Comparison of ENCODE assay signal across 8 cellular contexts in the genomic region with DNA sequence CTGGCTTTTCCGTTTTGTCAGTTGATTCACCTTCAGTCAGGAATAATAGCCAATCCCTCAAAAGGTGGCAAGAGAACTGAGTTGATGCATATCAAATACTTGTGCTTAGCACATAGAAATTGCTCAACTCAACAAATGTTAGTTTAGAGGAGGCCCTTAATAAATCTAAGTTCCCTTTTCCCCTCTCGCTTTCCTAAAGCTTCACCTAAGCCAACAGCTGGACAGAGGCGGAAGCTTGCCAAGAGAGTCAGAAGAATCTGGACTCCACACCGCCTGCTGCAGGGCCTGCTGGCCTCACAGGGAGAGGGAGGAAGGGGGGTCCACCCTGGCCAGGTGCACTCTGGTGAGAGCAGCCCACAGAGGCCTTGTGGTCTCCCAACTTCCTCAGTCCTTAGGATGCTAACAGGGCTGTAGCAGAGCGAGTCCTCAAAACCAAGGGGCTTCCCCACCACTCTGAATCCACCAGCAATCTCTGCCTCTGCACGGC.
DNase-seq lines count a peak whose midpoint lies in the region; ATAC-seq and TF ChIP-seq lines count a peak whose summit lies in the region.

No MANE protein-coding gene starts in this region.

- H3K27me3 ChIP-seq in DND-41 (ENCODE audit: insufficient read depth, low read length, poor library complexity) (no peaks in the 10 kb centered on the region), prostate gland (replicated peaks; ENCODE audit: insufficient read depth) (no peaks in the 10 kb centered on the region)

- H3K79me2 ChIP-seq in DND-41 (ENCODE audit: insufficient read depth, low read length): peaks cover 99% of the 10 kb centered on the region

- no peaks in the 10 kb centered on the region for H3K9me3 ChIP-seq in DND-41 (ENCODE audit: insufficient read depth, low read length, severe bottlenecking)
- H3K9me3 ChIP-seq in prostate gland: no peaks in the 10 kb centered on the region

- H3K27ac ChIP-seq in DND-41 (ENCODE audit: low read length): peak overlapping the region; percentile 81
- H3K27ac ChIP-seq in prostate gland: peak overlapping the region; percentile 27 to 45

- H3K4me2 ChIP-seq in DND-41 (ENCODE audit: insufficient read depth, low read length): peak overlapping the region; percentile 37

- no peak overlapping the region for H2AFZ ChIP-seq in DND-41 (ENCODE audit: low read depth, low read length)

- DNase-seq in DND-41 (peak; percentile 90), NB4 (ENCODE audit: low read depth) (peak; percentile 94), choroid plexus epithelial cell (ENCODE audit: low read depth) (peak; percentile 43), prostate gland (ENCODE audit: low spot score) (no peak), NCI-H1417 (lab: John Stamatoyannopoulos, UW) (no peak), NCI-H2081 treated with DMSO at 0.1 percent for 48 hours (lab: John Stamatoyannopoulos, UW) (no peak), hippocampal formation (lab: John Stamatoyannopoulos, UW) (no peak)

- 55% methylated on average over 6 of the region's 6 CpGs for WGBS in prostate gland

- peaks cover 93% of the 10 kb centered on the region for H4K20me1 ChIP-seq in DND-41 (ENCODE audit: insufficient read depth, low read length)

- peaks cover 50% of the 10 kb centered on the region for H3K36me3 ChIP-seq in DND-41 (ENCODE audit: insufficient read depth, low read length)
- H3K36me3 ChIP-seq in prostate gland: no peaks in the 10 kb centered on the region

- intact Hi-C loops in prostate gland (cut with DNase I): no loop called here

- H3K4me3 ChIP-seq in DND-41 (ENCODE audit: low read depth in 1 of 2, low read length in 2 of 2) (no peak overlapping the region), NB4 (ENCODE audit: low read depth, low read length) (no peak overlapping the region), choroid plexus epithelial cell (ENCODE audit: low read depth, low read length) (no peak overlapping the region), prostate gland (no peak overlapping the region)

- H3K9ac ChIP-seq in DND-41 (ENCODE audit: low read depth, low read length): 0 out of 2 replicates have a peak overlapping the region, but pooled peaks have one; percentile 11

- H3K4me1 ChIP-seq in DND-41 (ENCODE audit: insufficient read depth, low read length): peaks cover 73% of the 10 kb centered on the region
- H3K4me1 ChIP-seq in prostate gland (replicated peaks): peaks cover 9% of the 10 kb centered on the region

- TF ChIP-seq POLR2A in NB4 (IDR thresholded peaks at IDR 0.05; ENCODE audit: extremely low read depth, insufficient read length) (no peak), prostate gland (IDR thresholded peaks at IDR 0.05) (no peak)

- TF ChIP-seq CTCF in DND-41 (IDR thresholded peaks at IDR 0.05; ENCODE audit: borderline replicate concordance, extremely low read depth, low read length, poor library complexity, severe bottlenecking) (peak; percentile 14), NB4 (IDR thresholded peaks at IDR 0.05; ENCODE audit: low read depth, low read length) (no peak), choroid plexus epithelial cell (conservative IDR thresholded peaks at IDR 0.05; ENCODE audit: low read depth, low read length) (no peak), prostate gland (IDR thresholded peaks at IDR 0.05) (no peak)

- ATAC-seq in DND-41 (ENCODE audit: insufficient read depth, low read depth) (peak; percentile 97), GM21619 (IDR thresholded peaks at IDR 0.05; ENCODE audit: unreplicated experiment) (peak; percentile 52)

Comparison
In these comparisons a context has a peak if more than half of its experiments do, and no peak if none do; other contexts are left out.
1. DNase-seq: peak in DND-41 (single experiment), NB4 (single experiment) and choroid plexus epithelial cell (single experiment); none in prostate gland (single experiment), NCI-H1417 (0 of 3), NCI-H2081 treated with DMSO at 0.1 percent for 48 hours (single experiment) and hippocampal formation (0 of 2).